In the genomic region with DNA sequence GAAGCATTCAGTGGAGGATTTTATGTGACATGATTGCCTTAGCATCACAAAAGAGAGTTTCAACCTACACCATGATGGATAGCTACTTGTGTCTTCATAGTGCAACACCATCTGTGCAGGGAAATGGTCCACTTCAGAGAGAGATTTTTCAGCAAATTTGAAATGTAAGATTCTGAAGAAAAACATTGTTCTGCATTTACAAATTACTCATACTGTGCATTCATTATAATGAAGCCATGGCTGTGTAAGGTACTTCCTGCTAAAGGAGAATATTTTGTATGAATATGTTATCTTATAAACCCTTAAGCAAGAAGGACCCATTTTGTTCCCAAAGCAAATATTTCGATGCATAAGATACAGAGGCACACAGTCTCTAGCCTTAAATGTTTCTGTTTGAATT, we compare ENCODE assay signal across 19 cellular contexts. TPM values are rescaled to one million over a fixed set of nuclear protein-coding genes. Genes with fewer than 3 reads are reported as not detected.
DNase-seq lines count a peak whose midpoint lies in the region; ATAC-seq, FAIRE-seq and TF ChIP-seq lines count a peak whose summit lies in the region.
"Had no signal": no experiment of that assay in that cellular context is flagged by ENCODE, and none has a peak within 500 bp of the region (broad histone marks: within the 10 kb centered on the region; RNA-seq: fewer than 3 reads in every experiment).

No MANE protein-coding gene starts in this region.

- DNase-seq in GM12878 (ENCODE audit: low read depth, low spot score) (no peak), activated gamma-delta T cell (lab: John Stamatoyannopoulos, UW) (no peak), natural killer cell (no peak), 8988T (no peak), DMS53 (lab: John Stamatoyannopoulos, UW) (no peak)
- DNase-seq: IMR-90; left ventricle myocardium inferior; NCI-H2081 treated with DMSO at 0.1 percent for 48 hours; NCI-H524 treated with DMSO at 0.1 percent for 48 hours; occipital lobe; PC-9; sigmoid colon; stimulated activated CD4-positive, alpha-beta T cell treated with anti-CD3 and anti-CD28 coated beads, Interleukin-2, amount 100 ng/mL, for 24 hours; uterus had no signal

- no peaks in the 10 kb centered on the region; the same call in 2 of the 3 replicates for H3K9me3 ChIP-seq in GM12878 (replicated peaks; ENCODE audit: control insufficient read depth, insufficient read depth, low read length)
- H3K9me3 ChIP-seq: left ventricle myocardium inferior, sigmoid colon, SJSA1, uterus had no signal

- CTCF ChIA-PET in GM12878 (lab: Yijun Ruan, JAX): interaction anchor here (0.8 to 1.0 kb wide), 3 partner anchors 8 to 12 kb away, joined by 3 to 4 read pairs (median 4); no protein-coding TSS in a partner anchor

- 50% methylated on average over 1 of the region's 1 CpG for WGBS in GM12878 (ENCODE audit: insufficient coverage, insufficient replicate concordance, low lambda C conversion rate, missing lambda C conversion rate)

- no peak overlapping the region for H3K4me3 Mint-ChIP-seq in natural killer cell

- RAD21 ChIA-PET in GM12878 (lab: Charles Lee; ENCODE audit: unreplicated experiment): no interaction called here

- in situ Hi-C loops in GM12878 (cut with MboI): no loop called here

- no TSS peak for BruUV-seq in GM12878 (replicated peaks; lab: Mats Ljungman, UMichigan)

- no peaks in the 10 kb centered on the region for H3K27me3 ChIP-seq in GM12878 (replicated peaks in 1 of 2; ENCODE audit: control insufficient read depth in 2 of 2, insufficient read depth in 2 of 2, low read length in 1 of 2)
- H3K27me3 ChIP-seq: sigmoid colon, SJSA1, uterus had no signal

- peak overlapping the region; percentile 27; the same call in 1 of the 2 replicates for H2AFZ ChIP-seq in GM12878 (ENCODE audit: control insufficient read depth, low read depth, low read length)
- H2AFZ ChIP-seq: PC-9 had no signal

- H3K27ac ChIP-seq in GM12878 (ENCODE audit: control insufficient read depth, insufficient read depth): no peak overlapping the region
- H3K27ac ChIP-seq: left ventricle myocardium inferior, PC-9, sigmoid colon, SJSA1, uterus had no signal

- peaks cover 3% of the 10 kb centered on the region; the same call in 1 of the 2 replicates for H3K4me1 ChIP-seq in GM12878 (ENCODE audit: control insufficient read depth, insufficient read depth, low read length)
- H3K4me1 ChIP-seq: left ventricle myocardium inferior, sigmoid colon, uterus had no signal

- peaks cover 28 to 35% of the 10 kb centered on the region in 2 donors for H3K27me3 Mint-ChIP-seq in natural killer cell (ENCODE audit: low read depth in 2 of 2)

- H4K20me1 ChIP-seq in GM12878 (ENCODE audit: control insufficient read depth, insufficient read depth): no peaks in the 10 kb centered on the region

- intact Hi-C loops in GM12878 (cut with micrococcal nuclease; ENCODE audit: unreplicated experiment): no loop called here
- intact Hi-C loops in natural killer cell (cut with micrococcal nuclease): no loop called here

- 0 out of 2 replicates have a peak overlapping the region, but pooled peaks have one; percentile 29 for H3K4me2 ChIP-seq in GM12878 (ENCODE audit: control insufficient read depth, insufficient read depth)
- H3K4me2 ChIP-seq: PC-9 had no signal

- SMC1A ChIA-PET in GM12878 (lab: Charles Lee; ENCODE audit: uncharacterized antibody, unreplicated experiment): interaction anchor here (0.6 kb wide), 1 partner anchor 1612 kb away, joined by 3 read pairs; no protein-coding TSS in a partner anchor

- no peaks in the 10 kb centered on the region for H3K9me3 Mint-ChIP-seq in natural killer cell

- TF ChIP-seq CTCF in GM12878 (IDR thresholded peaks at IDR 0.05 in 2 of 3, conservative IDR thresholded peaks at IDR 0.05 in 1 of 3; ENCODE audit: control insufficient read depth in 2 of 3, extremely low read depth in 1 of 3, insufficient read depth in 1 of 3, low read depth in 3 of 3, low read length in 3 of 3) (no peak), natural killer cell (IDR thresholded peaks at IDR 0.05) (no peak)

- ATAC-seq in GM18502 (IDR thresholded peaks at IDR 0.05; ENCODE audit: poor library complexity, unreplicated experiment) (peak; percentile 22), GM21447 (IDR thresholded peaks at IDR 0.05; ENCODE audit: unreplicated experiment) (peak; percentile 11), HG03066 (IDR thresholded peaks at IDR 0.05; ENCODE audit: low read depth, unreplicated experiment) (peak; percentile 21), GM12878 (peak; percentile 35), natural killer cell (no peak)
- ATAC-seq: esophagus mucosa had no signal

- H3K27ac Mint-ChIP-seq in natural killer cell: no peak overlapping the region

- FAIRE-seq in GM12878 (lab: Jason Lieb, UNC): no peak

- POLR2A ChIA-PET in GM12878 (lab: Charles Lee): no interaction called here

- no peak for TF ChIP-seq POLR2A in GM12878 (IDR thresholded peaks at IDR 0.05; ENCODE audit: low read depth, low read length)

- H3K36me3 Mint-ChIP-seq in natural killer cell: no peaks in the 10 kb centered on the region

- no peak for TF ChIP-seq RAD21 in GM12878 (IDR thresholded peaks at IDR 0.05; ENCODE audit: insufficient read depth, low read depth, low read length)

- peaks cover 0 to 4% of the 10 kb centered on the region in 2 donors for H3K4me1 Mint-ChIP-seq in natural killer cell

- H3K4me3 ChIP-seq in GM12878: no peak overlapping the region
- H3K4me3 ChIP-seq: left ventricle myocardium inferior, PC-9, sigmoid colon, SJSA1, uterus had no signal

- H3K9ac ChIP-seq in GM12878 (ENCODE audit: control insufficient read depth, insufficient read depth, low read length): no peak overlapping the region

- no peaks in the 10 kb centered on the region for H3K36me3 ChIP-seq in GM12878 (ENCODE audit: control insufficient read depth in 2 of 2, insufficient read depth in 2 of 2, low read length in 1 of 2)
- H3K36me3 ChIP-seq: left ventricle myocardium inferior, sigmoid colon, SJSA1, uterus had no signal

- no peak for TF ChIP-seq EP300 in GM12878 (IDR thresholded peaks at IDR 0.05; ENCODE audit: borderline replicate concordance in 1 of 2, control insufficient read depth in 1 of 2, low read depth in 2 of 2, low read length in 2 of 2)

- H3K79me2 ChIP-seq in GM12878 (ENCODE audit: control insufficient read depth, insufficient read depth, low read length): no peaks in the 10 kb centered on the region

TF ChIP-seq in GM12878, 131 proteins besides CTCF, POLR2A, EP300 and RAD21:
- TF ChIP-seq RFX5 (IDR thresholded peaks at IDR 0.05; ENCODE audit: low read depth, low read length) (no peak), SMARCA5 (IDR thresholded peaks at IDR 0.05) (0 out of 2 replicates have a peak, but pooled peaks have one; percentile 40)

RNA-seq across cellular contexts. Expression of a gene that starts 30.7 kb away (rescaled TPM):
- 462 and 515 TPM in 2 replicates for total RNA-seq in GM12878 (2013; cell fraction: nucleolus; rRNA removed)
- total RNA-seq in GM12878 (2014; rRNA removed) (111 and 118 TPM in 2 replicates), GM12878 (2014; rRNA removed; fragmentation: Illumina TruSeq; extraction: Trizol) (69.5 and 79.2 TPM in 2 replicates), GM12878 (2021) (129 and 130 TPM in 2 replicates), natural killer cell (10 to 100 TPM; 43.9 to 62.4 (median 47.4) TPM)
- polyA plus RNA-seq in GM12878 (2011; ENCODE audit: low read depth): 73.8 TPM
- polyA plus RNA-seq in GM12878 (2011; rRNA removed) (107 and 145 TPM in 2 replicates), GM12878 (2014; fragmentation: Illumina TruSeq; extraction: Trizol) (61.8 and 62.4 TPM in 2 replicates), GM12878 (2014; fragmentation: Nextera tagmentation; extraction: Ambion mirVana) (10 to 100 TPM; 27.0 to 45.0 TPM), GM12878 (2014; rRNA removed) (90.7 and 99.9 TPM in 2 replicates), GM12878 (2016; fragmentation: Nextera tagmentation; extraction: Ambion mirVana) (100 to 1,000 TPM; 101 to 111 TPM)
- polyA plus RNA-seq in GM12878 (2011; cell fraction: cytosol; rRNA removed): 117 and 136 TPM in 2 replicates
- 731 and 734 TPM in 2 replicates for polyA plus RNA-seq in GM12878 (2011; cell fraction: nucleus; rRNA removed)
- 117 and 160 TPM in 2 replicates for polyA plus RNA-seq in GM12878 (2012)
- 99.6 and 153 TPM in 2 replicates for polyA minus RNA-seq in GM12878 (2011; rRNA and poly(A)+ RNA removed)
- polyA minus RNA-seq in GM12878 (2011; cell fraction: cytosol; rRNA and poly(A)+ RNA removed): 77.0 and 77.2 TPM in 2 replicates
- polyA minus RNA-seq in GM12878 (2011; cell fraction: nucleus; rRNA and poly(A)+ RNA removed): 161 and 211 TPM in 2 replicates

Comparison
In these comparisons a context has a peak if more than half of its experiments do, and no peak if none do; other contexts are left out.
1. ATAC-seq: peak in GM18502 (single experiment), GM21447 (single experiment), HG03066 (single experiment) and GM12878 (single experiment); none in natural killer cell (0 of 3).